In genomic region chr5:178778919-178779318, GRCh38 we compare ENCODE assay signal across 20 cellular contexts.
"Had no signal": no experiment of that assay in that cellular context is flagged by ENCODE, and none has a peak within 500 bp of the region (broad histone marks: within the 10 kb centered on the region; RNA-seq: fewer than 3 reads in every experiment).

No MANE protein-coding gene starts in this region.

- H3K27ac ChIP-seq: colonic mucosa, gastrocnemius medialis, lower lobe of right lung, prostate gland, sigmoid colon, testis had no signal

- H3K9me3 ChIP-seq: colonic mucosa, gastrocnemius medialis, lower lobe of right lung, prostate gland, sigmoid colon, testis had no signal

- H3K4me1 ChIP-seq: colonic mucosa, gastrocnemius medialis, lower lobe of right lung, prostate gland, sigmoid colon had no signal

- H3K36me3 Mint-ChIP-seq: naive thymus-derived CD4-positive, alpha-beta T cell had no signal

- H3K27ac Mint-ChIP-seq: activated CD4-positive, alpha-beta T cell treated with anti-CD3 and anti-CD28 coated beads, Interleukin-2, amount 10 ng/mL, durations not matched to agents 24 days and 14 days; activated naive CD4-positive, alpha-beta T cell treated with anti-CD3 and anti-CD28 coated beads for 36 hours; activated T-helper 17 cell treated with anti-CD3 and anti-CD28 coated beads, Interleukin-2, amount 50 U/mL, for 72 hours; naive thymus-derived CD4-positive, alpha-beta T cell; T-helper 17 cell; WTC11 had no signal

- H3K36me3 ChIP-seq: colonic mucosa, gastrocnemius medialis, lower lobe of right lung, prostate gland, sigmoid colon had no signal

- H3K27me3 ChIP-seq: colonic mucosa, gastrocnemius medialis, sigmoid colon, testis had no signal

- H3K9me3 Mint-ChIP-seq: activated CD4-positive, alpha-beta T cell treated with anti-CD3 and anti-CD28 coated beads, Interleukin-2, amount 10 ng/mL, durations not matched to agents 24 days and 14 days; activated naive CD4-positive, alpha-beta T cell treated with anti-CD3 and anti-CD28 coated beads for 36 hours; activated T-helper 17 cell treated with anti-CD3 and anti-CD28 coated beads, Interleukin-2, amount 50 U/mL, for 72 hours; WTC11 had no signal

- H3K4me1 Mint-ChIP-seq: activated T-helper 17 cell treated with anti-CD3 and anti-CD28 coated beads, Interleukin-2, amount 50 U/mL, for 72 hours; WTC11 had no signal

- DNase-seq: activated CD4-positive, alpha-beta T cell treated with anti-CD3 and anti-CD28 coated beads, Interleukin-2, amount 10 ng/mL, durations not matched to agents 24 days and 14 days; activated CD8-positive, alpha-beta memory T cell treated with anti-CD3 and anti-CD28 coated beads for 24 hours; activated naive CD4-positive, alpha-beta T cell treated with anti-CD3 and anti-CD28 coated beads for 36 hours; activated T-cell treated with anti-CD3 and anti-CD28 coated beads for 4 hours; colonic mucosa; effector CD8-positive, alpha-beta T cell; gastrocnemius medialis; lower lobe of right lung; naive thymus-derived CD4-positive, alpha-beta T cell; sigmoid colon; stimulated activated CD4-positive, alpha-beta T cell treated with anti-CD3 and anti-CD28 coated beads, Interleukin-12 subunit alpha, Interleukin-12 subunit beta, amount 100 ng/mL, for 4 hours; stimulated activated CD4-positive, alpha-beta T cell treated with anti-CD3 and anti-CD28 coated beads, Interleukin-2, amount 100 ng/mL, for 48 hours; stimulated activated naive CD4-positive, alpha-beta T cell treated with Interleukin-2 at 50 U/mL for 16 hours; T-helper 17 cell; testis had no signal

- H3K4me3 Mint-ChIP-seq: activated CD4-positive, alpha-beta T cell treated with anti-CD3 and anti-CD28 coated beads, Interleukin-2, amount 10 ng/mL, durations not matched to agents 24 days and 14 days; activated naive CD4-positive, alpha-beta T cell treated with anti-CD3 and anti-CD28 coated beads for 36 hours; activated T-helper 17 cell treated with anti-CD3 and anti-CD28 coated beads, Interleukin-2, amount 50 U/mL, for 72 hours; naive thymus-derived CD4-positive, alpha-beta T cell; T-helper 17 cell; WTC11 had no signal

- FAIRE-seq: keratinocyte, urothelium cell line had no signal

- H3K27me3 Mint-ChIP-seq: activated CD4-positive, alpha-beta T cell treated with anti-CD3 and anti-CD28 coated beads, Interleukin-2, amount 10 ng/mL, durations not matched to agents 24 days and 14 days; activated T-helper 17 cell treated with anti-CD3 and anti-CD28 coated beads, Interleukin-2, amount 50 U/mL, for 72 hours had no signal

- H3K4me3 ChIP-seq: colonic mucosa, gastrocnemius medialis, lower lobe of right lung, prostate gland, sigmoid colon, testis had no signal
